ENCODE assay signal across 13 cellular contexts in the genomic region with DNA sequence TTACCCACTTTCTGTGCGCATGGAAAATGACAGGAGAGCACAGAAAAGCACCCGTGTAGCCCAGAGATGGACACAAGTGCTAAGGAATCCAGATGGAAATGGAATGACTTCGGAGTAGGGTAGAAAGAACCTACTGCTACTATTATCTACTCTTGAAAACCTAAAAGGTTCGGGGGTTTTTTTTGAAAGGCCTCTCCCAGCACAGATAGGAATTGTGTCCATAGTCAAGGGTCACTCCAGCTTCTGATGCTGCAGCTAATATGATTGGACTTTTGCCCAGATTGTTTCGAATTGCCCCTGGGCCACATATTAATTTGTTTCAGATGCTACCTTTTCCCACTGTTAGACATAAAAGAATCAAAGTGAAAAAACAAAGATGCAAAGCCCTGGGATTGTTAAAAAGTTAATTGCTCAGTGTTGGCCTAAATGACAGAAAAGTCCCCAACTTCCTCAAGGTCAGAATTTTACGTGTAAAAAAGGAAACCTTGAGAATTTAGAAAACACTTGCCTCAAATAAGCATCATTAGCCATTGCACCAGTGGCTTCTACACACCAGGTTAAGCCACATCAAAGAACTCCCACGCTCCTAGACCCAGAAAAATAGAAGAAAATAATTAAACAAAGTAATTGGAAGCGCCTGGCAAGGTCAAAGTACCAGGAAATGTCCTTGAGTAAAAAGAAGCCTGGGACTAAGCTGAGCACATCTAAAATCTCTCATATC. TPM values are rescaled to one million over a fixed set of nuclear protein-coding genes. Genes with fewer than 3 reads are reported as not detected.
A peak's percentile ranks its signal among the peaks of the same experiment; 100 is the strongest.
DNase-seq lines count a peak whose midpoint lies in the region; FAIRE-seq and TF ChIP-seq lines count a peak whose summit lies in the region.
"Had no signal": no experiment of that assay in that cellular context is flagged by ENCODE, and none has a peak within 500 bp of the region (broad histone marks: within the 10 kb centered on the region; RNA-seq: fewer than 3 reads in every experiment).

No MANE protein-coding gene starts in this region.

- H3K4me3 Mint-ChIP-seq in astrocyte (ENCODE audit: unreplicated experiment), result no peak overlapping the region
- H3K4me3 Mint-ChIP-seq in endothelial cell (ENCODE audit: unreplicated experiment), result no peak overlapping the region

- H3K79me2 ChIP-seq in GM23248 (ENCODE audit: insufficient read depth) (no peaks in the 10 kb centered on the region), astrocyte (ENCODE audit: insufficient read depth, low read length) (no peaks in the 10 kb centered on the region)

- H3K27me3 Mint-ChIP-seq in astrocyte (ENCODE audit: low read depth, unreplicated experiment) (peaks cover 22% of the 10 kb centered on the region), endothelial cell (ENCODE audit: unreplicated experiment) (peaks cover 3% of the 10 kb centered on the region)

- FAIRE-seq in astrocyte (lab: Jason Lieb, UNC), result no peak
- FAIRE-seq: D721Med had no signal

- no peaks in the 10 kb centered on the region for H4K20me1 ChIP-seq in GM23248 (ENCODE audit: insufficient read depth)
- H4K20me1 ChIP-seq in astrocyte (ENCODE audit: insufficient read depth, low read length), result no peaks in the 10 kb centered on the region

- H3K9me3 Mint-ChIP-seq in astrocyte (ENCODE audit: unreplicated experiment), result peaks cover 3% of the 10 kb centered on the region
- H3K9me3 Mint-ChIP-seq in endothelial cell (ENCODE audit: unreplicated experiment), result no peaks in the 10 kb centered on the region

- CTCF ChIA-PET in HEK293T (lab: Yijun Ruan, JAX), result no interaction called here

- 86 to 89% methylated on average over 8 of the region's 8 CpGs for WGBS in GM23248 (ENCODE audit: low coverage in 1 of 2, low lambda C conversion rate in 2 of 2, missing lambda C conversion rate in 2 of 2), 2 experiments

- POLR2A ChIA-PET in HEK293T (lab: Yijun Ruan, JAX), result no interaction called here

- H3K9me2 ChIP-seq in GM23248 (ENCODE audit: insufficient read depth), result no peaks in the 10 kb centered on the region

- H3K4me3 ChIP-seq in GM23248 (no peak overlapping the region), astrocyte (ENCODE audit: insufficient read depth, low read depth, low read length) (no peak overlapping the region), skeletal muscle tissue (ENCODE audit: low read length in 3 of 3) (peak overlapping the region in 1 of 3 donors; percentile 64)

- TF ChIP-seq CTCF in astrocyte (IDR thresholded peaks at IDR 0.05; ENCODE audit: insufficient read depth, low read depth, low read length) (no peak), endothelial cell (IDR thresholded peaks at IDR 0.05; ENCODE audit: unreplicated experiment) (no peak)

- H3K27me3 ChIP-seq in GM23248 (replicated peaks; ENCODE audit: insufficient read depth) (no peaks in the 10 kb centered on the region), astrocyte (ENCODE audit: insufficient read depth, low read length) (no peaks in the 10 kb centered on the region), skeletal muscle tissue (ENCODE audit: control insufficient read depth in 3 of 3, insufficient read depth in 3 of 3, low read length in 3 of 3) (no peaks in the 10 kb centered on the region)

- H3K4me1 Mint-ChIP-seq in astrocyte (ENCODE audit: low read depth, unreplicated experiment) (peaks cover 15% of the 10 kb centered on the region), endothelial cell (ENCODE audit: unreplicated experiment) (no peaks in the 10 kb centered on the region)

- H3K4me2 ChIP-seq in GM23248 (ENCODE audit: unreplicated experiment) (peak overlapping the region; percentile 54), astrocyte (ENCODE audit: low read length) (peak overlapping the region; percentile 55)

- H3K4me1 ChIP-seq in GM23248 (ENCODE audit: insufficient read depth) (peaks cover 28% of the 10 kb centered on the region), astrocyte (ENCODE audit: insufficient read depth, low read length) (peaks cover 22% of the 10 kb centered on the region), skeletal muscle tissue (ENCODE audit: control insufficient read depth in 3 of 3, insufficient read depth in 3 of 3, low read length in 3 of 3) (peaks cover 19 to 35% (median 29%) of the 10 kb centered on the region in 3 donors)

- H3K27ac Mint-ChIP-seq in astrocyte (ENCODE audit: unreplicated experiment) (no peak overlapping the region), endothelial cell (ENCODE audit: unreplicated experiment) (no peak overlapping the region)

- DNase-seq in GM23248 (no peak), astrocyte (ENCODE audit: low read depth) (no peak), fibroblast of peridontal ligament (ENCODE audit: extremely low read depth) (peak; percentile 39), endothelial cell (ENCODE audit: low spot score) (no peak), erythroblast (lab: John Stamatoyannopoulos, UW) (no peak), HEK293T (ENCODE audit: extremely low spot score) (no peak), DMS 273 treated with DMSO at 0.1 percent for 48 hours (lab: John Stamatoyannopoulos, UW) (no peak)
- DNase-seq: activated gamma-delta T cell, cortex of kidney, MM.1S, NCI-H1694 treated with DMSO at 0.1 percent for 48 hours had no signal

- no peaks in the 10 kb centered on the region for H3K9me3 ChIP-seq in GM23248 (ENCODE audit: low read depth)
- H3K9me3 ChIP-seq in astrocyte (ENCODE audit: insufficient read depth, low read depth, low read length), result no peaks in the 10 kb centered on the region
- H3K9me3 ChIP-seq in skeletal muscle tissue (ENCODE audit: control insufficient read depth in 3 of 3, low read length in 3 of 3), result no peaks in the 10 kb centered on the region

- H3K27ac ChIP-seq in GM23248 (peak overlapping the region; percentile 93), astrocyte (ENCODE audit: low read depth, low read length) (no peak overlapping the region), skeletal muscle tissue (ENCODE audit: low read depth, low read length) (peak overlapping the region; percentile 83)

- H3F3A ChIP-seq in GM23248 (ENCODE audit: insufficient read depth), result peaks cover 8% of the 10 kb centered on the region; the same call in 1 of the 2 replicates

- H2AFZ ChIP-seq in GM23248, result peak overlapping the region; percentile 61
- H2AFZ ChIP-seq in astrocyte (ENCODE audit: low read depth, low read length), result no peak overlapping the region

- no peaks in the 10 kb centered on the region for H3K36me3 ChIP-seq in GM23248 (ENCODE audit: low read depth)
- no peaks in the 10 kb centered on the region for H3K36me3 ChIP-seq in astrocyte (ENCODE audit: insufficient read depth, low read length)
- H3K36me3 ChIP-seq in skeletal muscle tissue (ENCODE audit: control insufficient read depth in 3 of 3, insufficient read depth in 3 of 3, low read length in 3 of 3), result no peaks in the 10 kb centered on the region

- in situ Hi-C loops in GM23248 (cut with MboI), result no loop called here

- H3K36me3 Mint-ChIP-seq in astrocyte (ENCODE audit: low read depth, unreplicated experiment) (no peaks in the 10 kb centered on the region), endothelial cell (ENCODE audit: low read depth, unreplicated experiment) (no peaks in the 10 kb centered on the region)

- H3K9ac ChIP-seq in GM23248 (peak overlapping the region; percentile 79), astrocyte (ENCODE audit: low read length) (no peak overlapping the region), skeletal muscle tissue (ENCODE audit: low read depth in 1 of 3, low read length in 3 of 3) (peak overlapping the region in 2 of 3 donors; percentile 80 to 82)

- no peak for TF ChIP-seq POLR2A in erythroblast (IDR thresholded peaks at IDR 0.05; ENCODE audit: low read length)

TF ChIP-seq in HEK293T, 16 proteins besides CTCF, POLR2A, EP300 and RAD21:
- TF ChIP-seq LEF1 (IDR thresholded peaks at IDR 0.05; ENCODE audit: borderline replicate concordance) (no peak), FOXK2 (IDR thresholded peaks at IDR 0.05) (no peak), ARNT (IDR thresholded peaks at IDR 0.05) (no peak), BHLHE40 (IDR thresholded peaks at IDR 0.05; ENCODE audit: borderline replicate concordance) (no peak), FOXM1 (IDR thresholded peaks at IDR 0.05; ENCODE audit: borderline replicate concordance) (no peak), TARDBP (IDR thresholded peaks at IDR 0.05) (no peak), SP1 (IDR thresholded peaks at IDR 0.05) (no peak), NFRKB (IDR thresholded peaks at IDR 0.05) (no peak), ZNF384 (IDR thresholded peaks at IDR 0.05) (no peak), L3MBTL2 (conservative IDR thresholded peaks at IDR 0.05) (no peak), SUZ12 (IDR thresholded peaks at IDR 0.05) (no peak), HDGF (IDR thresholded peaks at IDR 0.05; ENCODE audit: borderline replicate concordance) (no peak)
- TF ChIP-seq, protein P1, sequence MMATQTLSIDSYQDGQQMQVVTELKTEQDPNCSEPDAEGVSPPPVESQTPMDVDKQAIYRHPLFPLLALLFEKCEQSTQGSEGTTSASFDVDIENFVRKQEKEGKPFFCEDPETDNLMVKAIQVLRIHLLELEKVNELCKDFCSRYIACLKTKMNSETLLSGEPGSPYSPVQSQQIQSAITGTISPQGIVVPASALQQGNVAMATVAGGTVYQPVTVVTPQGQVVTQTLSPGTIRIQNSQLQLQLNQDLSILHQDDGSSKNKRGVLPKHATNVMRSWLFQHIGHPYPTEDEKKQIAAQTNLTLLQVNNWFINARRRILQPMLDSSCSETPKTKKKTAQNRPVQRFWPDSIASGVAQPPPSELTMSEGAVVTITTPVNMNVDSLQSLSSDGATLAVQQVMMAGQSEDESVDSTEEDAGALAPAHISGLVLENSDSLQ (IDR thresholded peaks at IDR 0.05), result no peak

RNA-seq across cellular contexts. Expression of a gene that starts 40.8 kb away (rescaled TPM):
- total RNA-seq in GM23248 (2014; rRNA removed; shearing (Covaris generic)), result 40.3 and 45.3 TPM in 2 replicates
- polyA plus RNA-seq in GM23248 (2016; fragmentation: Nextera tagmentation; extraction: Ambion mirVana), result 30.7 and 34.4 TPM in 2 replicates
- total RNA-seq in astrocyte (37.7 and 55.7 TPM in 2 replicates), skeletal muscle tissue (25.1 TPM), endothelial cell (ENCODE audit: unreplicated experiment) (53.1 TPM)
